In the genomic region with DNA sequence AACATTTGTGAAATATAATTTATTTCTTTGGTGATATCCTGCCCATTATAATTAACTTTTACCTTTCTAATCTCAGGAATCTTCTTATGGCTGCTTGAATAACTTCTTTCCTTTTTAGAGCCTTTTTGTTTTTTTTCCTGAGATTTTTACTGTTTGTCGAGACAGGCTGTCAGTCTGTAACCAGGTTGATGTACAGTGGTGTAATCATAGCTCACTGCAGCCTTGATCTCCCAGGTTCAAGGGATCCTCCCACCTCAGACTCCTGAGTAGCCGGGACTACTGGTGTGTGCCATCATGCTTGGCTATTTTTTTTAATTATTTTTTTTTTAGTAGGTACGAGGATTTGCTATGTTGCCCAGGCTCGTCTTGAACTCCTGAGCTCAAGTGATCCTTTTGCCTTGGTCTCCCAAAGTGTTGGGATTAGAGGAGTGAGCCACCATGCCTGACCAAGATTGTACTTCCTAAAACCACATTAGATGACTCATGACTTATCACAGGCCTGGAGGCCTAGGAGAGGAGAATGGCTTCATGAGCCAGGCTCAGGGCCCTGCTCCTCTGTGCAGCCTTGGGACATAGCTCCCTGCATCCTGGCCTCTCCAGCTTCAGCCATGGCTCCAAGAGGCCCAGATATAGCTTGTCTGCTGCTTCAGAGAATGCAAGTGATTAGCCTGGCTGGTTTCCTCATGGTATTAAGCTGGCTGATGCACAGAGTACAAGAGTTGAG, we compare ENCODE assay signal across 14 cellular contexts. TPM values are rescaled to one million over a fixed set of nuclear protein-coding genes. Genes with fewer than 3 reads are reported as not detected.
A peak's percentile ranks its signal among the peaks of the same experiment; 100 is the strongest.
DNase-seq lines count a peak whose midpoint lies in the region; ATAC-seq and TF ChIP-seq lines count a peak whose summit lies in the region.
"Had no signal": no experiment of that assay in that cellular context is flagged by ENCODE, and none has a peak within 500 bp of the region (broad histone marks: within the 10 kb centered on the region; RNA-seq: fewer than 3 reads in every experiment).

No MANE protein-coding gene starts in this region.

- TF ChIP-seq CTCF in mammary epithelial cell (conservative IDR thresholded peaks at IDR 0.05 in 1 of 2, IDR thresholded peaks at IDR 0.05 in 1 of 2; ENCODE audit: extremely low read depth in 1 of 2, insufficient read depth in 1 of 2, low read depth in 1 of 2, low read length in 2 of 2) (no peak), esophagus muscularis mucosa (IDR thresholded peaks at IDR 0.05) (no peak)

- no peaks in the 10 kb centered on the region for H3K4me1 ChIP-seq in mammary epithelial cell (ENCODE audit: insufficient read depth, low read length)
- peaks cover 8% of the 10 kb centered on the region for H3K4me1 ChIP-seq in mesendoderm (ENCODE audit: control insufficient read depth, low read depth, low read length)
- no peaks in the 10 kb centered on the region for H3K4me1 ChIP-seq in esophagus muscularis mucosa
- H3K4me1 ChIP-seq in naive thymus-derived CD4-positive, alpha-beta T cell (ENCODE audit: control insufficient read depth in 2 of 2, insufficient read depth in 2 of 2, low read length in 2 of 2): no peaks in the 10 kb centered on the region

- no peaks in the 10 kb centered on the region for H3K4me1 Mint-ChIP-seq in naive thymus-derived CD4-positive, alpha-beta T cell
- no peaks in the 10 kb centered on the region for H3K4me1 Mint-ChIP-seq in natural killer cell treated with Interleukin-12 subunit alpha and Interleukin-12 subunit beta and Interleukin-15 and Interleukin-18, amount 100 ng/mL, for 72 hours (ENCODE audit: low read depth in 2 of 2)
- no peaks in the 10 kb centered on the region for H3K4me1 Mint-ChIP-seq in activated T-cell treated with anti-CD3 and anti-CD28 coated beads, Interleukin-2, amount 50 U/mL, for 24 hours (ENCODE audit: low read depth)
- H3K4me1 Mint-ChIP-seq: immature natural killer cell, nephron had no signal

- TF ChIP-seq POLR2A in esophagus muscularis mucosa (IDR thresholded peaks at IDR 0.05; ENCODE audit: low read depth): no peak

- WGBS in mammary epithelial cell (ENCODE audit: low coverage, missing lambda C conversion rate): 76% methylated on average over 2 of the region's 4 CpGs
- WGBS in mesendoderm (ENCODE audit: extremely low coverage, insufficient coverage, low lambda C conversion rate): no CpG with 5 or more reads among the region's 4 CpGs
- WGBS in esophagus muscularis mucosa: 92% methylated on average over 4 of the region's 4 CpGs

- in situ Hi-C loops in mammary epithelial cell (cut with MboI; ENCODE audit: low sequenced_read_pairs in 2 of 2): no loop called here

- H3K79me2 ChIP-seq in mammary epithelial cell (ENCODE audit: insufficient read depth, low read length) (no peaks in the 10 kb centered on the region), mesendoderm (ENCODE audit: control insufficient read depth, insufficient read depth, low read length) (no peaks in the 10 kb centered on the region)

- H3K27me3 ChIP-seq in MG63 (no peaks in the 10 kb centered on the region), mammary epithelial cell (ENCODE audit: insufficient read depth, low read length) (peaks cover 2% of the 10 kb centered on the region), mesendoderm (ENCODE audit: insufficient read depth, low read length, poor library complexity) (no peaks in the 10 kb centered on the region), esophagus muscularis mucosa (no peaks in the 10 kb centered on the region)
- no peaks in the 10 kb centered on the region for H3K27me3 ChIP-seq in naive thymus-derived CD4-positive, alpha-beta T cell (ENCODE audit: control insufficient read depth in 2 of 2, insufficient read depth in 2 of 2, low read length in 2 of 2)
- H3K27me3 ChIP-seq: spleen had no signal

- H3K9me3 ChIP-seq in MG63 (no peaks in the 10 kb centered on the region), mammary epithelial cell (replicated peaks; ENCODE audit: insufficient read depth, low read length) (no peaks in the 10 kb centered on the region), esophagus muscularis mucosa (no peaks in the 10 kb centered on the region)
- H3K9me3 ChIP-seq in naive thymus-derived CD4-positive, alpha-beta T cell (ENCODE audit: control insufficient read depth in 2 of 3, low read length in 3 of 3): no peaks in the 10 kb centered on the region

- H3K4ac ChIP-seq in mesendoderm (ENCODE audit: low read depth, low read length): peak overlapping the region; percentile 93

- intact Hi-C loops in mammary epithelial cell (cut with micrococcal nuclease): no loop called here
- intact Hi-C loops in esophagus muscularis mucosa (cut with DNase I): no loop called here
- intact Hi-C loops in naive thymus-derived CD4-positive, alpha-beta T cell (cut with micrococcal nuclease): no loop called here

- no peak overlapping the region for H3K23ac ChIP-seq in mesendoderm (ENCODE audit: low read length)

- peak overlapping the region; percentile 85 for H3K56ac ChIP-seq in mesendoderm (ENCODE audit: low read length)

- H2AK5ac ChIP-seq in mesendoderm (ENCODE audit: low read length): peak overlapping the region; percentile 98

- H3K9ac ChIP-seq in mammary epithelial cell (ENCODE audit: insufficient read depth, low read length) (no peak overlapping the region), mesendoderm (ENCODE audit: low read length) (no peak overlapping the region)

- H3K36me3 ChIP-seq in MG63: no peaks in the 10 kb centered on the region
- no peaks in the 10 kb centered on the region for H3K36me3 ChIP-seq in mammary epithelial cell (ENCODE audit: insufficient read depth, low read length)
- H3K36me3 ChIP-seq in mesendoderm (ENCODE audit: control insufficient read depth, insufficient read depth, low read length): no peaks in the 10 kb centered on the region
- no peaks in the 10 kb centered on the region for H3K36me3 ChIP-seq in esophagus muscularis mucosa
- H3K36me3 ChIP-seq in naive thymus-derived CD4-positive, alpha-beta T cell (ENCODE audit: control insufficient read depth in 2 of 3, insufficient read depth in 3 of 3, low read length in 3 of 3): no peaks in the 10 kb centered on the region
- H3K36me3 ChIP-seq: spleen had no signal

- POLR2A ChIA-PET in naive thymus-derived CD4-positive, alpha-beta T cell (lab: Charles Lee): no interaction called here

- H2AFZ ChIP-seq in mammary epithelial cell (ENCODE audit: low read depth, low read length): no peak overlapping the region

- TF ChIP-seq EP300 in esophagus muscularis mucosa (IDR thresholded peaks at IDR 0.05): no peak

- CTCF ChIA-PET in mammary epithelial cell (lab: Charles Lee; ENCODE audit: low non-redundant PET): no interaction called here
- CTCF ChIA-PET in naive thymus-derived CD4-positive, alpha-beta T cell (lab: Charles Lee): no interaction called here

- no peak overlapping the region for H2BK15ac ChIP-seq in mesendoderm (replicated peaks; ENCODE audit: low read depth)

- peak overlapping the region; percentile 7 for H2BK120ac ChIP-seq in mesendoderm (ENCODE audit: low read depth, low read length)

- H3K36me3 Mint-ChIP-seq in naive thymus-derived CD4-positive, alpha-beta T cell: peaks cover 0 to 4% (median 0%) of the 10 kb centered on the region in 5 donors
- no peaks in the 10 kb centered on the region for H3K36me3 Mint-ChIP-seq in natural killer cell treated with Interleukin-12 subunit alpha and Interleukin-12 subunit beta and Interleukin-15 and Interleukin-18, amount 100 ng/mL, for 72 hours
- H3K36me3 Mint-ChIP-seq in activated T-cell treated with anti-CD3 and anti-CD28 coated beads, Interleukin-2, amount 50 U/mL, for 24 hours (ENCODE audit: low read depth): no peaks in the 10 kb centered on the region

- no peak overlapping the region for H3K27ac ChIP-seq in mammary epithelial cell (ENCODE audit: insufficient read depth, low read depth, low read length)
- peak overlapping the region; percentile 22 for H3K27ac ChIP-seq in mesendoderm (ENCODE audit: low read depth, low read length)
- H3K27ac ChIP-seq in esophagus muscularis mucosa (replicated peaks in 1 of 4): no peak overlapping the region
- H3K27ac ChIP-seq in naive thymus-derived CD4-positive, alpha-beta T cell (ENCODE audit: low read depth, low read length): no peak overlapping the region
- H3K27ac ChIP-seq: spleen had no signal

- H3K79me1 ChIP-seq in mesendoderm (ENCODE audit: low read length): no peaks in the 10 kb centered on the region

- peaks cover 0 to 5% (median 0%) of the 10 kb centered on the region in 11 donors for H3K9me3 Mint-ChIP-seq in naive thymus-derived CD4-positive, alpha-beta T cell
- no peaks in the 10 kb centered on the region for H3K9me3 Mint-ChIP-seq in natural killer cell treated with Interleukin-12 subunit alpha and Interleukin-12 subunit beta and Interleukin-15 and Interleukin-18, amount 100 ng/mL, for 72 hours
- H3K9me3 Mint-ChIP-seq in activated T-cell treated with anti-CD3 and anti-CD28 coated beads, Interleukin-2, amount 50 U/mL, for 24 hours: peaks cover 2% of the 10 kb centered on the region
- H3K9me3 Mint-ChIP-seq: immature natural killer cell, nephron had no signal

- peaks cover 0 to 11% (median 3%) of the 10 kb centered on the region in 5 donors for H3K27me3 Mint-ChIP-seq in naive thymus-derived CD4-positive, alpha-beta T cell
- peaks cover 8 to 13% of the 10 kb centered on the region in 2 donors for H3K27me3 Mint-ChIP-seq in natural killer cell treated with Interleukin-12 subunit alpha and Interleukin-12 subunit beta and Interleukin-15 and Interleukin-18, amount 100 ng/mL, for 72 hours
- H3K27me3 Mint-ChIP-seq in activated T-cell treated with anti-CD3 and anti-CD28 coated beads, Interleukin-2, amount 50 U/mL, for 24 hours: peaks cover 4% of the 10 kb centered on the region

- H4K5ac ChIP-seq in mesendoderm (ENCODE audit: low read length): peak overlapping the region; percentile 94

- H3K4me3 Mint-ChIP-seq in naive thymus-derived CD4-positive, alpha-beta T cell: no peak overlapping the region
- H3K4me3 Mint-ChIP-seq in natural killer cell treated with Interleukin-12 subunit alpha and Interleukin-12 subunit beta and Interleukin-15 and Interleukin-18, amount 100 ng/mL, for 72 hours: no peak overlapping the region
- H3K4me3 Mint-ChIP-seq in activated T-cell treated with anti-CD3 and anti-CD28 coated beads, Interleukin-2, amount 50 U/mL, for 24 hours: no peak overlapping the region
- H3K4me3 Mint-ChIP-seq: immature natural killer cell, nephron had no signal

- dilution Hi-C loops in mammary epithelial cell (cut with HindIII; ENCODE audit: low sequenced_read_pairs): no loop called here

- H3K27ac Mint-ChIP-seq in naive thymus-derived CD4-positive, alpha-beta T cell: no peak overlapping the region
- H3K27ac Mint-ChIP-seq in natural killer cell treated with Interleukin-12 subunit alpha and Interleukin-12 subunit beta and Interleukin-15 and Interleukin-18, amount 100 ng/mL, for 72 hours: no peak overlapping the region
- H3K27ac Mint-ChIP-seq in activated T-cell treated with anti-CD3 and anti-CD28 coated beads, Interleukin-2, amount 50 U/mL, for 24 hours: no peak overlapping the region
- H3K27ac Mint-ChIP-seq: immature natural killer cell, nephron had no signal

- DNase-seq in EH (ENCODE audit: low read depth) (peak; percentile 64), MG63 (peak; percentile 9), mammary epithelial cell (peak; percentile 71), mesendoderm (peak; percentile 66), esophagus muscularis mucosa (ENCODE audit: extremely low spot score) (no peak)
- no peak for DNase-seq in naive thymus-derived CD4-positive, alpha-beta T cell
- no peak for DNase-seq in natural killer cell treated with Interleukin-12 subunit alpha and Interleukin-12 subunit beta and Interleukin-15 and Interleukin-18, amount 100 ng/mL, for 72 hours (ENCODE audit: low spot score)
- no peak for DNase-seq in activated T-cell treated with anti-CD3 and anti-CD28 coated beads, Interleukin-2, amount 50 U/mL, for 24 hours
- DNase-seq: anterior cingulate cortex, C1 segment of cervical spinal cord, immature natural killer cell, NCI-H1930, spleen had no signal

- H3K4me3 ChIP-seq in MG63 (no peak overlapping the region), mammary epithelial cell (replicated peaks in 1 of 3; ENCODE audit: insufficient read depth in 1 of 3, low read depth in 2 of 3, low read length in 3 of 3) (no peak overlapping the region), mesendoderm (ENCODE audit: low read length) (no peak overlapping the region), esophagus muscularis mucosa (no peak overlapping the region)
- H3K4me3 ChIP-seq in naive thymus-derived CD4-positive, alpha-beta T cell (ENCODE audit: low read length): no peak overlapping the region
- H3K4me3 ChIP-seq: spleen had no signal

- H4K8ac ChIP-seq in mesendoderm (ENCODE audit: low read depth, low read length): no peak overlapping the region

- peak overlapping the region; percentile 95 for H3K18ac ChIP-seq in mesendoderm (ENCODE audit: low read length)

- TSS peak; percentile 99 for BruUV-seq in mammary epithelial cell (replicated peaks; lab: Mats Ljungman, UMichigan)

- H2BK5ac ChIP-seq in mesendoderm (ENCODE audit: low read length): peak overlapping the region; percentile 99

- H3K4me2 ChIP-seq in mammary epithelial cell (ENCODE audit: insufficient read depth, low read depth, low read length) (no peak overlapping the region), mesendoderm (ENCODE audit: low read length) (no peak overlapping the region)

- ATAC-seq in naive thymus-derived CD4-positive, alpha-beta T cell: no peak
- ATAC-seq in natural killer cell treated with Interleukin-12 subunit alpha and Interleukin-12 subunit beta and Interleukin-15 and Interleukin-18, amount 100 ng/mL, for 72 hours: no peak

- no peaks in the 10 kb centered on the region for H4K20me1 ChIP-seq in mammary epithelial cell (ENCODE audit: insufficient read depth, low read length)

RNA-seq across cellular contexts. Expression of a gene that starts 48.6 kb away (rescaled TPM):
- 1.1 and 2.3 TPM in 2 replicates for total RNA-seq in MG63 (2014; rRNA removed; shearing (Covaris generic); ENCODE audit: low replicate concordance)
- total RNA-seq in mammary epithelial cell (1 to 10 TPM; 3.5 to 6.2 TPM), esophagus muscularis mucosa (1 to 10 TPM; 1.1 to 5.0 (median 3.8) TPM)
- polyA plus RNA-seq in mammary epithelial cell: 8.2 TPM
- 14.7 TPM for polyA minus RNA-seq in mammary epithelial cell
- polyA plus RNA-seq in mesendoderm (2013, experiment 1 of 2): 18.5 TPM
- polyA plus RNA-seq in mesendoderm (2013, experiment 2 of 2): 20.1 TPM
- total RNA-seq in naive thymus-derived CD4-positive, alpha-beta T cell: 1 to 10 TPM; 2.6 to 7.1 (median 5.1) TPM
- polyA plus RNA-seq in naive thymus-derived CD4-positive, alpha-beta T cell: 1 to 10 TPM; 2.8 to 3.5 TPM
- 1 to 10 TPM; 5.3 to 8.8 TPM for total RNA-seq in natural killer cell treated with Interleukin-12 subunit alpha and Interleukin-12 subunit beta and Interleukin-15 and Interleukin-18, amount 100 ng/mL, for 72 hours

Comparison
In these comparisons a context has a peak if more than half of its experiments do, and no peak if none do; other contexts are left out.
1. DNase-seq: peak in EH (single experiment), MG63 (single experiment), mammary epithelial cell (single experiment) and mesendoderm (single experiment); none in esophagus muscularis mucosa (single experiment), naive thymus-derived CD4-positive, alpha-beta T cell (0 of 9), natural killer cell treated with Interleukin-12 subunit alpha and Interleukin-12 subunit beta and Interleukin-15 and Interleukin-18, amount 100 ng/mL, for 72 hours (single experiment) and activated T-cell treated with anti-CD3 and anti-CD28 coated beads, Interleukin-2, amount 50 U/mL, for 24 hours (single experiment).